Comparison of ENCODE assay signal across 8 cellular contexts in the genomic region with DNA sequence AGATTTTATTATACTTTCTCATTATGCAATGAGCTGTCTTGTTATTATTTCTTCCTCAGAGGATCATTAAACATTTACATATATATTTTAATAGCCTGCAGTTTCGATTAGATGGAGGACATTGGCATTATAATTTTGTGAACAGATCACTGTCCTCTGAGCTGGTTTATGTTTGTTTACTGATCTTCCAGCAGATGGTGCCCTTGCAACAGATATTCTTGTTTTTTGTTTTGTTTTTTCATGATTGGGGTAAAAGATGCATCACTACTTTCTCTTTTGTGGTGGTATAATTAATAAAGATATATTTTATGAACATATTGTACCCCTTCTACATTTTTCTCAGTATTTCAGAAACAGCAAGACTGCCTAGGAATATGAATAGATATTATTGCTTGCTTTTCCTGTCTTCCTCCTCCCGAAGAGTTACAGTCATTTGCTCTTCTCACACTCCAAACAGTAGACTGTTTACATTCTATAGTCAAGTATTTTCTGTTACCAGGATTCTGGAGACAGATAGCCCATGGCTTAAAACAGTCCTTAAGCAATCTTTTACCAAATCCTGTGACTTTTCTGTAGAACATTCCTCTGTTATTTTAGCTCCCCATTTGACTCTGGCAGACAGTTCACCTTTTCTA.
DNase-seq lines count a peak whose midpoint lies in the region; ATAC-seq and FAIRE-seq lines count a peak whose summit lies in the region.

No MANE protein-coding gene starts in this region.

- intact Hi-C loops in right cardiac atrium (cut with DNase I): no loop called here

- H3K9me3 ChIP-seq in SK-N-MC (ENCODE audit: low read depth, low read length): 0 out of 2 replicates have a peak, but pooled peaks cover 3% of the 10 kb centered on the region
- no peaks in the 10 kb centered on the region for H3K9me3 ChIP-seq in right cardiac atrium (ENCODE audit: control insufficient read depth, low read length)

- ATAC-seq in GM18498 (IDR thresholded peaks at IDR 0.05; ENCODE audit: unreplicated experiment) (no peak), HG03139 (IDR thresholded peaks at IDR 0.05; ENCODE audit: unreplicated experiment) (no peak), right cardiac atrium (no peak)

- H3K9ac ChIP-seq in SK-N-MC (ENCODE audit: insufficient read length): peak overlapping the region; percentile 72

- FAIRE-seq in HTR-8/SVneo (lab: Jason Lieb, UNC): no peak

- DNase-seq in Daoy (ENCODE audit: low read depth) (peak; percentile 5), HTR-8/SVneo (ENCODE audit: insufficient read length, low spot score) (peak; percentile 3), SK-N-MC (ENCODE audit: low read depth, low spot score) (peak; percentile 55), kidney tubule cell (ENCODE audit: low spot score) (peak; percentile 5), GM19240 (ENCODE audit: insufficient read length, low spot score) (no peak), right cardiac atrium (no peak)

- peaks cover 6% of the 10 kb centered on the region; the same call in 1 of the 2 replicates for H3K36me3 ChIP-seq in SK-N-MC (ENCODE audit: insufficient read depth, low read length)

- 17% methylated on average over 2 of the region's 2 CpGs for WGBS in right cardiac atrium

- H3K27ac ChIP-seq in SK-N-MC (peak overlapping the region; percentile 96), right cardiac atrium (ENCODE audit: low read length) (no peak overlapping the region)

- H3K4me1 ChIP-seq in right cardiac atrium (ENCODE audit: control insufficient read depth, insufficient read depth, low read length): no peaks in the 10 kb centered on the region

- H3K4me3 ChIP-seq in SK-N-MC (peak overlapping the region; percentile 70), right cardiac atrium (ENCODE audit: low read length) (no peak overlapping the region)

- no peaks in the 10 kb centered on the region for H3K27me3 ChIP-seq in right cardiac atrium (ENCODE audit: control insufficient read depth, insufficient read depth)

Comparison
In these comparisons a context has a peak if more than half of its experiments do, and no peak if none do; other contexts are left out.
1. DNase-seq: peak in Daoy (single experiment), HTR-8/SVneo (single experiment), SK-N-MC (single experiment) and kidney tubule cell (single experiment); none in GM19240 (single experiment) and right cardiac atrium (0 of 3).